In the genomic region with DNA sequence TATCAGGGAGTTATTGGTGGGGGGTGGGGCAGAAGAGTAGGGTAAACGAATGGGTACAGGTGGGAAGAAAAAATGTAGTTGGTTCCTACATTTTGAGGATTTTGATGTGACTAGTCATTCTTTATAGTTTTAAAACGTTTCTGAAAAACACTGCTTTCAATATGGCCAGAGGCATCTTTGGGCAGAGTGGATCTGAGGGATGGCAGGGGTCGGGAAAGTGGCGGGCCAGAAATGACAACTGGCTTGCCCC, we compare ENCODE assay signal across 8 cellular contexts. TPM values are rescaled to one million over a fixed set of nuclear protein-coding genes. Genes with fewer than 3 reads are reported as not detected.
DNase-seq lines count a peak whose midpoint lies in the region; ATAC-seq and TF ChIP-seq lines count a peak whose summit lies in the region.

No MANE protein-coding gene starts in this region.

- H3K27ac Mint-ChIP-seq in activated naive CD4-positive, alpha-beta T cell treated with anti-CD3 and anti-CD28 coated beads for 36 hours: peak overlapping the region; percentile 96

- in situ Hi-C loops in astrocyte of the cerebellum (cut with HindIII; ENCODE audit: low sequenced_read_pairs) (no loop called here), transverse colon (cut with MboI; ENCODE audit: low pct_ligation_motif_present in 1 of 4, low pct_unique_long_range_greater_than_20kb in 1 of 4, low sequenced_read_pairs in 3 of 4) (no loop called here)

- no peak for TF ChIP-seq CTCF in astrocyte of the cerebellum (IDR thresholded peaks at IDR 0.05; ENCODE audit: low read depth, low read length, missing control alignments)
- no peak for TF ChIP-seq CTCF in lower lobe of right lung (IDR thresholded peaks at IDR 0.05)
- TF ChIP-seq CTCF in transverse colon (IDR thresholded peaks at IDR 0.05): no peak

- H3K4me1 ChIP-seq in lower lobe of right lung: peaks cover 23% of the 10 kb centered on the region
- peaks cover 8 to 31% (median 22%) of the 10 kb centered on the region in 4 donors for H3K4me1 ChIP-seq in transverse colon

- no peaks in the 10 kb centered on the region for H3K36me3 ChIP-seq in lower lobe of right lung
- H3K36me3 ChIP-seq in transverse colon: no peaks in the 10 kb centered on the region

- H3K27ac ChIP-seq in lower lobe of right lung: peak overlapping the region; percentile 92
- H3K27ac ChIP-seq in transverse colon: peak overlapping the region; percentile 88 to 95 (median 93)

- peak overlapping the region; percentile 94 for H3K4me3 Mint-ChIP-seq in activated naive CD4-positive, alpha-beta T cell treated with anti-CD3 and anti-CD28 coated beads for 36 hours

- 0 to 5% methylated on average over 2 to 4 of the region's 4 CpGs for WGBS in transverse colon (ENCODE audit: low coverage in 1 of 2), 2 donors

- H3K27me3 ChIP-seq in lower lobe of right lung (ENCODE audit: low read depth): no peaks in the 10 kb centered on the region
- H3K27me3 ChIP-seq in transverse colon: no peaks in the 10 kb centered on the region

- CTCF ChIA-PET in activated naive CD4-positive, alpha-beta T cell treated with anti-CD3 and anti-CD28 coated beads for 36 hours (lab: Charles Lee): no interaction called here

- peaks cover 1% of the 10 kb centered on the region for H3K36me3 Mint-ChIP-seq in activated naive CD4-positive, alpha-beta T cell treated with anti-CD3 and anti-CD28 coated beads for 36 hours (ENCODE audit: low read depth)

- H3K9me3 ChIP-seq in lower lobe of right lung (no peaks in the 10 kb centered on the region), transverse colon (no peaks in the 10 kb centered on the region)

- peaks cover 38% of the 10 kb centered on the region for H3K4me1 Mint-ChIP-seq in activated naive CD4-positive, alpha-beta T cell treated with anti-CD3 and anti-CD28 coated beads for 36 hours (ENCODE audit: low read depth)

- H3K9me3 Mint-ChIP-seq in activated naive CD4-positive, alpha-beta T cell treated with anti-CD3 and anti-CD28 coated beads for 36 hours: no peaks in the 10 kb centered on the region

- no peak for TF ChIP-seq EP300 in transverse colon (IDR thresholded peaks at IDR 0.05; ENCODE audit: low read depth)

- DNase-seq in activated naive CD4-positive, alpha-beta T cell treated with anti-CD3 and anti-CD28 coated beads for 36 hours: no peak
- no peak for DNase-seq in activated naive CD4-positive, alpha-beta T cell treated with anti-CD3 and anti-CD28 coated beads, Interleukin-2, amount 50 U/mL, for 16 hours
- no peak for DNase-seq in astrocyte of the cerebellum (ENCODE audit: low read depth)
- no peak for DNase-seq in lower lobe of right lung
- DNase-seq in transverse colon: peak; percentile 11

- peak overlapping the region; percentile 62 for H3K4me3 ChIP-seq in astrocyte of the cerebellum (ENCODE audit: low read depth, low read length)
- H3K4me3 ChIP-seq in lower lobe of right lung: peak overlapping the region; percentile 74
- peak overlapping the region; percentile 39 to 76 (median 54) for H3K4me3 ChIP-seq in transverse colon

- ATAC-seq in lower lobe of right lung (no peak), HG03175 (IDR thresholded peaks at IDR 0.05; ENCODE audit: unreplicated experiment) (no peak), HG03135 (IDR thresholded peaks at IDR 0.05; ENCODE audit: unreplicated experiment) (no peak), GM18867 (IDR thresholded peaks at IDR 0.05; ENCODE audit: unreplicated experiment) (no peak)

- intact Hi-C loops in activated naive CD4-positive, alpha-beta T cell treated with anti-CD3 and anti-CD28 coated beads for 36 hours (cut with micrococcal nuclease): loop anchor here (1.0 to 2.0 kb wide), 6 partner anchors 42 to 1656 kb away; partner anchors contain the start of genes CDK4, EEF1AKMT3, METTL1 and SLC16A7
- intact Hi-C loops in lower lobe of right lung (cut with DNase I): no loop called here
- intact Hi-C loops in transverse colon (cut with DNase I; ENCODE audit: low total_unique reads): no loop called here

- H3K27me3 Mint-ChIP-seq in activated naive CD4-positive, alpha-beta T cell treated with anti-CD3 and anti-CD28 coated beads for 36 hours (ENCODE audit: low read depth): no peaks in the 10 kb centered on the region

- TF ChIP-seq POLR2A in transverse colon (IDR thresholded peaks at IDR 0.05): no peak

RNA-seq across cellular contexts. Expression of gene ATP23, which starts 0.5 kb away (rescaled TPM):
- 10 to 100 TPM; 11.3 to 11.9 TPM for total RNA-seq in activated naive CD4-positive, alpha-beta T cell treated with anti-CD3 and anti-CD28 coated beads for 36 hours
- total RNA-seq in lower lobe of right lung (5.4 TPM), transverse colon (10 to 100 TPM in 3 of 4 donors, under 1 TPM in 1; 0.80 to 41.8 (median 24.5) TPM)
